26 cellular contexts compared by ENCODE assay signal in genomic region chr3:130679218-130679617, GRCh38.
"Had no signal": no experiment of that assay in that cellular context is flagged by ENCODE, and none has a peak within 500 bp of the region (broad histone marks: within the 10 kb centered on the region; RNA-seq: fewer than 3 reads in every experiment).

No MANE protein-coding gene starts in this region.

- H3K27ac Mint-ChIP-seq: effector memory CD8-positive, alpha-beta T cell; naive thymus-derived CD4-positive, alpha-beta T cell; nephron; neural progenitor cell; progenitor cell of endocrine pancreas; stimulated activated effector memory CD8-positive, alpha-beta T cell treated with anti-CD3 and anti-CD28 coated beads, Interleukin-12 subunit alpha, Interleukin-12 subunit beta, amount 100 ng/mL, for 72 hours had no signal

- H3K4me1 Mint-ChIP-seq: neural progenitor cell; stimulated activated effector memory CD8-positive, alpha-beta T cell treated with anti-CD3 and anti-CD28 coated beads, Interleukin-12 subunit alpha, Interleukin-12 subunit beta, amount 100 ng/mL, for 72 hours had no signal

- H3K27me3 ChIP-seq: foreskin keratinocyte, gastroesophageal sphincter, heart right ventricle, left lung, neural progenitor cell, sigmoid colon, stomach, thyroid gland, vagina had no signal

- H3K4me3 ChIP-seq: gastroesophageal sphincter, heart right ventricle, left lung, neural progenitor cell, sigmoid colon, stomach, thyroid gland, vagina had no signal

- H3K4me2 ChIP-seq: neural progenitor cell had no signal

- H3K27ac ChIP-seq: foreskin keratinocyte, gastroesophageal sphincter, heart right ventricle, left lung, neural progenitor cell, parathyroid adenoma, sigmoid colon, stomach, thyroid gland, vagina had no signal

- H3K4me1 ChIP-seq: foreskin keratinocyte, gastroesophageal sphincter, heart right ventricle, left lung, neural progenitor cell, parathyroid adenoma, sigmoid colon, stomach, vagina had no signal

- FAIRE-seq: islet of Langerhans had no signal

- H3K9me3 ChIP-seq: gastroesophageal sphincter, heart right ventricle, left lung, sigmoid colon, stomach, thyroid gland, vagina had no signal

- H3K9ac ChIP-seq: neural progenitor cell, parathyroid adenoma had no signal

- DNase-seq: cortex of kidney; effector memory CD8-positive, alpha-beta T cell; foreskin keratinocyte; glutamatergic neuron; heart right ventricle; hippocampal formation; left cardiac atrium; left lung; mesenchymal stem cell; midbrain; naive thymus-derived CD4-positive, alpha-beta T cell; sigmoid colon; stimulated activated CD4-positive, alpha-beta T cell treated with anti-CD3 and anti-CD28 coated beads, Interleukin-2, amount 100 ng/mL, for 24 hours; stimulated activated CD4-positive, alpha-beta T cell treated with anti-CD3 and anti-CD28 coated beads, Interleukin-4, amount 100 ng/mL, for 24 hours; stimulated activated naive CD4-positive, alpha-beta T cell treated with Interleukin-2 at 50 U/mL for 16 hours; stomach; thyroid gland; trophoblast cell had no signal

- H3K4me3 Mint-ChIP-seq: effector memory CD8-positive, alpha-beta T cell; naive thymus-derived CD4-positive, alpha-beta T cell; nephron; neural progenitor cell; stimulated activated effector memory CD8-positive, alpha-beta T cell treated with anti-CD3 and anti-CD28 coated beads, Interleukin-12 subunit alpha, Interleukin-12 subunit beta, amount 100 ng/mL, for 72 hours had no signal

- H2AFZ ChIP-seq: neural progenitor cell, parathyroid adenoma had no signal

- H3K79me2 ChIP-seq: parathyroid adenoma had no signal

- H3K27me3 Mint-ChIP-seq: effector memory CD8-positive, alpha-beta T cell; naive thymus-derived CD4-positive, alpha-beta T cell; progenitor cell of endocrine pancreas had no signal

- H3K9me3 Mint-ChIP-seq: effector memory CD8-positive, alpha-beta T cell; naive thymus-derived CD4-positive, alpha-beta T cell; nephron; neural progenitor cell; stimulated activated effector memory CD8-positive, alpha-beta T cell treated with anti-CD3 and anti-CD28 coated beads, Interleukin-12 subunit alpha, Interleukin-12 subunit beta, amount 100 ng/mL, for 72 hours had no signal

- ATAC-seq: effector memory CD8-positive, alpha-beta T cell; foreskin keratinocyte; gastroesophageal sphincter; heart right ventricle; left cardiac atrium; left lung; naive thymus-derived CD4-positive, alpha-beta T cell; stimulated activated effector memory CD8-positive, alpha-beta T cell treated with anti-CD3 and anti-CD28 coated beads, Interleukin-12 subunit alpha, Interleukin-12 subunit beta, amount 100 ng/mL, for 72 hours had no signal
